20 cellular contexts compared by ENCODE assay signal in the genomic region with DNA sequence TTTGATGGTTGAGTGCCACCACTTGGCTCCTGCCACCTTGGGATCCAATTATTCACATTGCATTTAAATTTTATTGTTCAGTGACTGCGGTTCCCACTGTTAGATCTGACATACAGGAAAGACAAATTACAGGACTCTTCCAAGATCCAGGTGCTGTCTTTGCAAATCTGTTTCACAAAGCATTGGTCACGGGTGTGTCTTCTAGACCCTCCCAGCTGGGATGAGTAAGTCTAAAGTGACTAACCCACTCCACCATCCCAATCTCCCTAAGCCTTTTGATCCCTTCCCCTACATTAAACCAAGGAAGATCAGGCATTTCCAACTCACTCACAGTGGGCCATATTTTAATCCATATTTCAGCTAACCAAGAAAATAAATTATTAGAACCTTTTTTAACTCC.
"Had no signal": no experiment of that assay in that cellular context is flagged by ENCODE, and none has a peak within 500 bp of the region (broad histone marks: within the 10 kb centered on the region; RNA-seq: fewer than 3 reads in every experiment).

No MANE protein-coding gene starts in this region.

- H3K36me3 ChIP-seq: SJCRH30 had no signal

- H3K27me3 ChIP-seq: SJCRH30 had no signal

- H3K9me3 ChIP-seq: SJCRH30 had no signal

- H3K4me1 ChIP-seq: SJCRH30 had no signal

- H3K4me3 ChIP-seq: SJCRH30 had no signal

- ATAC-seq: Panc1, Right ventricle myocardium inferior, SK-N-SH treated with all-trans-retinoic acid at 6 μM for 48 hours had no signal

- H3K27ac ChIP-seq: RWPE1, SJCRH30 had no signal

- DNase-seq: KBM-7, MM.1S, NCI-H1092 treated with DMSO at 0.1 percent for 48 hours, NCI-H1436, NCI-H187, NCI-H2029, NCI-H2081 treated with DMSO at 0.1 percent for 48 hours, NCI-H2171, NCI-H226, NCI-H446, NCI-H510A, NCI-H524 treated with DMSO at 0.1 percent for 48 hours, NCI-H69, NCI-H774, SHP77 treated with DMSO at 0.1 percent for 48 hours, SJCRH30 had no signal
